Comparison of ENCODE assay signal across 9 cellular contexts in genomic region chr21:43767980-43768867, GRCh38. TPM values are rescaled to one million over a fixed set of nuclear protein-coding genes. Genes with fewer than 3 reads are reported as not detected.
A peak's percentile ranks its signal among the peaks of the same experiment; 100 is the strongest.
DNase-seq lines count a peak whose midpoint lies in the region; ATAC-seq and TF ChIP-seq lines count a peak whose summit lies in the region.
"Had no signal": no experiment of that assay in that cellular context is flagged by ENCODE, and none has a peak within 500 bp of the region (broad histone marks: within the 10 kb centered on the region; RNA-seq: fewer than 3 reads in every experiment).

No MANE protein-coding gene starts in this region.

- H3K4me1 ChIP-seq in osteoblast (ENCODE audit: insufficient read depth, low read length): peaks cover 12% of the 10 kb centered on the region

- no peaks in the 10 kb centered on the region for H3K9me3 ChIP-seq in osteoblast (ENCODE audit: low read depth, low read length)

- H3K36me3 ChIP-seq in osteoblast (ENCODE audit: insufficient read depth, low read length): peaks cover 9% of the 10 kb centered on the region

- peak overlapping the region; percentile 23 for H3K27ac ChIP-seq in osteoblast (ENCODE audit: low read depth, low read length)

- H3K4me3 ChIP-seq in fibroblast of pulmonary artery (replicated peaks; ENCODE audit: low read depth, low read length) (no peak overlapping the region), osteoblast (ENCODE audit: insufficient read depth, low read length) (no peak overlapping the region)

- H3K4me2 ChIP-seq in osteoblast (ENCODE audit: insufficient read depth, low read length): peak overlapping the region; percentile 9

- ATAC-seq in GM21528 (IDR thresholded peaks at IDR 0.05; ENCODE audit: low FRiP score, unreplicated experiment): no peak

- peaks cover 3% of the 10 kb centered on the region for H3K79me2 ChIP-seq in osteoblast (ENCODE audit: insufficient read depth, low read length)

- H2AFZ ChIP-seq in osteoblast (ENCODE audit: low read length): peak overlapping the region; percentile 59

- H4K20me1 ChIP-seq in osteoblast (ENCODE audit: insufficient read depth, low read length): no peaks in the 10 kb centered on the region

- H3K27me3 ChIP-seq in osteoblast (ENCODE audit: insufficient read depth, low read length): no peaks in the 10 kb centered on the region

- TF ChIP-seq CTCF in fibroblast of pulmonary artery (IDR thresholded peaks at IDR 0.05; ENCODE audit: low read length, missing control alignments): no peak
- TF ChIP-seq CTCF in osteoblast (IDR thresholded peaks at IDR 0.05; ENCODE audit: extremely low read depth, low read depth, low read length): no peak
- no peak for TF ChIP-seq CTCF in GM10266 (IDR thresholded peaks at IDR 0.05; ENCODE audit: control insufficient read depth, insufficient read depth, low read depth, missing control alignments)

- DNase-seq in EL: peak; percentile 62
- peak; percentile 74 for DNase-seq in RPMI7951 (ENCODE audit: low read depth)
- DNase-seq in fibroblast of pulmonary artery (ENCODE audit: low read depth): peak; percentile 81
- peak; percentile 97 for DNase-seq in osteoblast (ENCODE audit: insufficient read length, low spot score, missing footprints)
- no peak for DNase-seq in KG1 (lab: John Stamatoyannopoulos, UW)
- DNase-seq in NCI-H510A (lab: John Stamatoyannopoulos, UW): no peak
- no peak for DNase-seq in GM10266 (ENCODE audit: extremely low spot score)
- DNase-seq: natural killer cell had no signal

RNA-seq across cellular contexts. Expression of gene CSTB, which starts 7.9 kb away (rescaled TPM):
- total RNA-seq in RPMI7951 (2014; rRNA removed; shearing (Covaris generic)): 17.6 and 25.7 TPM in 2 replicates
- total RNA-seq in osteoblast: 14.8 and 18.3 TPM in 2 replicates

RNA-seq across cellular contexts. Expression of gene RRP1, which starts 21.2 kb away (rescaled TPM):
- 12.8 and 19.6 TPM in 2 replicates for total RNA-seq in RPMI7951 (2014; rRNA removed; shearing (Covaris generic))
- 16.5 and 18.5 TPM in 2 replicates for total RNA-seq in osteoblast

RNA-seq across cellular contexts. Expression of gene PDXK, which starts 49.3 kb away (rescaled TPM):
- total RNA-seq in RPMI7951 (2014; rRNA removed; shearing (Covaris generic)): 41.3 and 41.8 TPM in 2 replicates
- 88.4 and 89.4 TPM in 2 replicates for total RNA-seq in osteoblast

Comparison
In these comparisons a context has a peak if more than half of its experiments do, and no peak if none do; other contexts are left out.
1. DNase-seq: peak in EL (single experiment), RPMI7951 (single experiment), fibroblast of pulmonary artery (single experiment) and osteoblast (single experiment); none in KG1 (single experiment), NCI-H510A (single experiment) and GM10266 (single experiment).